ENCODE assay signal across 1 cellular context in genomic region chr6:14709066-14709670, GRCh38.
A peak's percentile ranks its signal among the peaks of the same experiment; 100 is the strongest.
TF ChIP-seq lines count a peak whose summit lies in the region.

No MANE protein-coding gene starts in this region.

TF ChIP-seq in K562, 482 proteins besides CTCF, POLR2A, EP300 and RAD21 (continued from another document and continues in another):
- no peak for TF ChIP-seq POLR2AphosphoS5 (IDR thresholded peaks at IDR 0.05; ENCODE audit: control insufficient read depth, insufficient read depth, low read depth, low read length)
- TF ChIP-seq SOX6 (IDR thresholded peaks at IDR 0.05) = no peak
- no peak for TF ChIP-seq GABPB1 (CRISPR knock-in tag; IDR thresholded peaks at IDR 0.05)
- TF ChIP-seq SRSF1 (IDR thresholded peaks at IDR 0.05; ENCODE audit: low read depth, low read length) = no peak
- no peak for TF ChIP-seq CBX5 (IDR thresholded peaks at IDR 0.05; ENCODE audit: borderline replicate concordance, low read depth)
- TF ChIP-seq E2F8 (IDR thresholded peaks at IDR 0.05; ENCODE audit: low read depth, partially characterized antibody) = no peak
- no peak for TF ChIP-seq ZNF146 (CRISPR knock-in tag; IDR thresholded peaks at IDR 0.05; ENCODE audit: unreplicated experiment)
- TF ChIP-seq EZH2 (IDR thresholded peaks at IDR 0.05; ENCODE audit: borderline replicate concordance, low read depth, low read length) = no peak
- no peak for TF ChIP-seq FOXP4 (CRISPR knock-in tag; IDR thresholded peaks at IDR 0.05; ENCODE audit: borderline replicate concordance)
- no peak for TF ChIP-seq ZNF583 (CRISPR knock-in tag; IDR thresholded peaks at IDR 0.05)
- TF ChIP-seq ZNF668 (CRISPR knock-in tag; IDR thresholded peaks at IDR 0.05) = no peak
- peak; percentile 58 to 76 for TF ChIP-seq TRIM24 (IDR thresholded peaks at IDR 0.05)
- TF ChIP-seq SMAD4 (CRISPR knock-in tag; conservative IDR thresholded peaks at IDR 0.05) = peak; percentile 80; the same call in 1 of the 2 replicates
- TF ChIP-seq RBM15 (IDR thresholded peaks at IDR 0.05; ENCODE audit: insufficient read depth, low read length) = no peak
- TF ChIP-seq HDAC2 (IDR thresholded peaks at IDR 0.05) = no peak
- TF ChIP-seq KLF13 (tag; IDR thresholded peaks at IDR 0.05; ENCODE audit: borderline replicate concordance, low read depth) = peak; percentile 11; the same call in 1 of the 2 replicates
- peak; percentile 62 for TF ChIP-seq NFE2 (IDR thresholded peaks at IDR 0.05; ENCODE audit: low read depth)
- TF ChIP-seq TAL1 (IDR thresholded peaks at IDR 0.05) = peak; percentile 67
- TF ChIP-seq DMBX1 (CRISPR knock-in tag; IDR thresholded peaks at IDR 0.05; ENCODE audit: borderline replicate concordance) = peak; percentile 83; the same call in 1 of the 2 replicates
- no peak for TF ChIP-seq NUFIP1 (IDR thresholded peaks at IDR 0.05; ENCODE audit: partially characterized antibody)
- TF ChIP-seq ILF3 (IDR thresholded peaks at IDR 0.05; ENCODE audit: borderline replicate concordance) = no peak
- TF ChIP-seq ARID3A (IDR thresholded peaks at IDR 0.05; ENCODE audit: borderline replicate concordance, low read depth, low read length) = no peak
- no peak for TF ChIP-seq E2F1 (CRISPR knock-in tag; IDR thresholded peaks at IDR 0.05)
- no peak for TF ChIP-seq HMG20B (CRISPR knock-in tag; IDR thresholded peaks at IDR 0.05)
- no peak for TF ChIP-seq ZNF318 (IDR thresholded peaks at IDR 0.05; ENCODE audit: borderline replicate concordance in 1 of 2, low read depth in 1 of 2)
- no peak for TF ChIP-seq THRAP3 (IDR thresholded peaks at IDR 0.05; ENCODE audit: borderline replicate concordance)
- no peak for TF ChIP-seq SRSF3 (IDR thresholded peaks at IDR 0.05; ENCODE audit: insufficient read depth, low read length)
- TF ChIP-seq USF2 (CRISPR knock-in tag; IDR thresholded peaks at IDR 0.05) = no peak
- no peak for TF ChIP-seq HMG20A (CRISPR knock-in tag; conservative IDR thresholded peaks at IDR 0.05)
- TF ChIP-seq SUPT5H (IDR thresholded peaks at IDR 0.05) = no peak
- no peak for TF ChIP-seq ZNF551 (CRISPR knock-in tag; IDR thresholded peaks at IDR 0.05)
- TF ChIP-seq TAF15 (IDR thresholded peaks at IDR 0.05; ENCODE audit: low read depth, low read length) = no peak
- no peak for TF ChIP-seq ZNF512 (tag; IDR thresholded peaks at IDR 0.05)
- TF ChIP-seq SREBF2 (CRISPR knock-in tag; IDR thresholded peaks at IDR 0.05) = no peak
- no peak for TF ChIP-seq ESRRB (CRISPR knock-in tag; IDR thresholded peaks at IDR 0.05; ENCODE audit: borderline replicate concordance)
- no peak for TF ChIP-seq HEY1 (CRISPR knock-in tag; IDR thresholded peaks at IDR 0.05; ENCODE audit: borderline replicate concordance)
- no peak for TF ChIP-seq ZNF655 (CRISPR knock-in tag; IDR thresholded peaks at IDR 0.05)
- TF ChIP-seq KAT8 (IDR thresholded peaks at IDR 0.05; ENCODE audit: low read depth) = no peak
- 0 out of 2 replicates have a peak, but pooled peaks have one; percentile 41 for TF ChIP-seq ETV5 (CRISPR knock-in tag; IDR thresholded peaks at IDR 0.05; ENCODE audit: low read depth)
- TF ChIP-seq ZNF589 (CRISPR knock-in tag; IDR thresholded peaks at IDR 0.05; ENCODE audit: low read depth) = no peak; the same call in 1 of the 2 replicates
- TF ChIP-seq KHSRP (IDR thresholded peaks at IDR 0.05) = no peak
- 0 out of 2 replicates have a peak, but pooled peaks have one; percentile 77 for TF ChIP-seq BCOR (IDR thresholded peaks at IDR 0.05)
- TF ChIP-seq RB1 (IDR thresholded peaks at IDR 0.05; ENCODE audit: low read depth) = no peak
- peak; percentile 27; the same call in 1 of the 2 replicates for TF ChIP-seq KLF6 (CRISPR knock-in tag; IDR thresholded peaks at IDR 0.05; ENCODE audit: borderline replicate concordance)
